ENCODE assay signal across 1 cellular context in the genomic region with DNA sequence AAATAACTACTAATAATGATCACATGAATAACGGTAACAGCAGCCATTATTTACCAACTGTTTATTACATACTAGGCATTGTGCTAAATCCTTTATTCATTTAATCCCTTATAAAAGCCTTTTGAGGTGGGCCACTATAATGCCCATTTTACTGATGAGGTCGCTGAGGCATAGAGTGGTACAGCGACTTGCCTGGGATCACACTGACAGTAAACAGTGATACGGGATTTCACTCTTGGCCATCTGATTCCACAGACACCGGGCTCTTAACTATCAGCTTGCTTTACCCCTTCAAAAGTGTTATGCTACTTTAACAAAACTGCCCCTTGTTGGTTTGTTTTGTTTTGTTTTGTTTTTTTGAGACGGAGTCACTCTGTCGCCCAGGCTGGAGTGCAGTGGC.
TF ChIP-seq lines count a peak whose summit lies in the region.

No MANE protein-coding gene starts in this region.

TF ChIP-seq in HCT116, 20 proteins besides CTCF, POLR2A, EP300 and RAD21:
- TF ChIP-seq ELF1 (IDR thresholded peaks at IDR 0.05; ENCODE audit: borderline replicate concordance, low read depth) (no peak), EZH2phosphoT487 (IDR thresholded peaks at IDR 0.05; ENCODE audit: borderline replicate concordance) (no peak), POLR2AphosphoS5 (IDR thresholded peaks at IDR 0.05; ENCODE audit: low read depth, low read length) (no peak), FOSL1 (IDR thresholded peaks at IDR 0.05; ENCODE audit: low read depth) (no peak), CEBPB (IDR thresholded peaks at IDR 0.05; ENCODE audit: low read depth) (no peak)
- TF ChIP-seq, protein P1, sequence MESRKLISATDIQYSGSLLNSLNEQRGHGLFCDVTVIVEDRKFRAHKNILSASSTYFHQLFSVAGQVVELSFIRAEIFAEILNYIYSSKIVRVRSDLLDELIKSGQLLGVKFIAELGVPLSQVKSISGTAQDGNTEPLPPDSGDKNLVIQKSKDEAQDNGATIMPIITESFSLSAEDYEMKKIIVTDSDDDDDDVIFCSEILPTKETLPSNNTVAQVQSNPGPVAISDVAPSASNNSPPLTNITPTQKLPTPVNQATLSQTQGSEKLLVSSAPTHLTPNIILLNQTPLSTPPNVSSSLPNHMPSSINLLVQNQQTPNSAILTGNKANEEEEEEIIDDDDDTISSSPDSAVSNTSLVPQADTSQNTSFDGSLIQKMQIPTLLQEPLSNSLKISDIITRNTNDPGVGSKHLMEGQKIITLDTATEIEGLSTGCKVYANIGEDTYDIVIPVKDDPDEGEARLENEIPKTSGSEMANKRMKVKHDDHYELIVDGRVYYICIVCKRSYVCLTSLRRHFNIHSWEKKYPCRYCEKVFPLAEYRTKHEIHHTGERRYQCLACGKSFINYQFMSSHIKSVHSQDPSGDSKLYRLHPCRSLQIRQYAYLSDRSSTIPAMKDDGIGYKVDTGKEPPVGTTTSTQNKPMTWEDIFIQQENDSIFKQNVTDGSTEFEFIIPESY (IDR thresholded peaks at IDR 0.05; ENCODE audit: extremely low read depth, insufficient replicate concordance, low read length): no peak
- TF ChIP-seq, protein P2, sequence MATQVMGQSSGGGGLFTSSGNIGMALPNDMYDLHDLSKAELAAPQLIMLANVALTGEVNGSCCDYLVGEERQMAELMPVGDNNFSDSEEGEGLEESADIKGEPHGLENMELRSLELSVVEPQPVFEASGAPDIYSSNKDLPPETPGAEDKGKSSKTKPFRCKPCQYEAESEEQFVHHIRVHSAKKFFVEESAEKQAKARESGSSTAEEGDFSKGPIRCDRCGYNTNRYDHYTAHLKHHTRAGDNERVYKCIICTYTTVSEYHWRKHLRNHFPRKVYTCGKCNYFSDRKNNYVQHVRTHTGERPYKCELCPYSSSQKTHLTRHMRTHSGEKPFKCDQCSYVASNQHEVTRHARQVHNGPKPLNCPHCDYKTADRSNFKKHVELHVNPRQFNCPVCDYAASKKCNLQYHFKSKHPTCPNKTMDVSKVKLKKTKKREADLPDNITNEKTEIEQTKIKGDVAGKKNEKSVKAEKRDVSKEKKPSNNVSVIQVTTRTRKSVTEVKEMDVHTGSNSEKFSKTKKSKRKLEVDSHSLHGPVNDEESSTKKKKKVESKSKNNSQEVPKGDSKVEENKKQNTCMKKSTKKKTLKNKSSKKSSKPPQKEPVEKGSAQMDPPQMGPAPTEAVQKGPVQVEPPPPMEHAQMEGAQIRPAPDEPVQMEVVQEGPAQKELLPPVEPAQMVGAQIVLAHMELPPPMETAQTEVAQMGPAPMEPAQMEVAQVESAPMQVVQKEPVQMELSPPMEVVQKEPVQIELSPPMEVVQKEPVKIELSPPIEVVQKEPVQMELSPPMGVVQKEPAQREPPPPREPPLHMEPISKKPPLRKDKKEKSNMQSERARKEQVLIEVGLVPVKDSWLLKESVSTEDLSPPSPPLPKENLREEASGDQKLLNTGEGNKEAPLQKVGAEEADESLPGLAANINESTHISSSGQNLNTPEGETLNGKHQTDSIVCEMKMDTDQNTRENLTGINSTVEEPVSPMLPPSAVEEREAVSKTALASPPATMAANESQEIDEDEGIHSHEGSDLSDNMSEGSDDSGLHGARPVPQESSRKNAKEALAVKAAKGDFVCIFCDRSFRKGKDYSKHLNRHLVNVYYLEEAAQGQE (IDR thresholded peaks at IDR 0.05; ENCODE audit: low read depth): no peak
